Comparison of ENCODE assay signal across 1 cellular context in genomic region chr6:60439709-60440108, GRCh38.
DNase-seq lines count a peak whose midpoint lies in the region; ATAC-seq, FAIRE-seq and TF ChIP-seq lines count a peak whose summit lies in the region.
"Not testable (repeated sequence)": the region's sequence is repeated elsewhere in the genome, so short reads cannot be mapped to it uniquely, and the experiment has no call there.

No MANE protein-coding gene starts in this region.

- H4K20me1 ChIP-seq in HepG2 (ENCODE audit: insufficient read depth, low read length): not testable (repeated sequence)

- H3K79me2 ChIP-seq in HepG2 (ENCODE audit: insufficient read depth, low read length): not testable (repeated sequence)

- H2AFZ ChIP-seq in HepG2 (ENCODE audit: low read length): not testable (repeated sequence)

- H3K9me3 ChIP-seq in HepG2 (ENCODE audit: low read length): peaks cover 35% of the 10 kb centered on the region

- not testable (repeated sequence) for BruUV-seq in HepG2 (replicated peaks; lab: Mats Ljungman, UMichigan)

- TF ChIP-seq POLR2A in HepG2 (IDR thresholded peaks at IDR 0.05; ENCODE audit: insufficient read depth in 1 of 2, low read depth in 2 of 2, low read length in 2 of 2): not testable (repeated sequence)

- not testable (repeated sequence) for H3K4me2 ChIP-seq in HepG2 (ENCODE audit: low read depth, low read length)

- H3K9ac ChIP-seq in HepG2 (ENCODE audit: insufficient read depth, low read depth, low read length): not testable (repeated sequence)

- not testable (repeated sequence) for ATAC-seq in HepG2

- POLR2A ChIA-PET in HepG2 (lab: Yijun Ruan, JAX): not testable (repeated sequence)

- CTCF ChIA-PET in HepG2 (lab: Yijun Ruan, JAX; ENCODE audit: low intra/inter-chr PET ratio, low total read pairs): not testable (repeated sequence)

- WGBS in HepG2 (ENCODE audit: low lambda C conversion rate): 21% methylated on average over 3 of the region's 3 CpGs

- TF ChIP-seq CTCF in HepG2 (CRISPR knock-in tag; IDR thresholded peaks at IDR 0.05): not testable (repeated sequence)

- H3K27ac ChIP-seq in HepG2 (ENCODE audit: extremely low read length, insufficient read depth, low read length): not testable (repeated sequence)

- intact Hi-C loops in HepG2 (cut with micrococcal nuclease; ENCODE audit: unreplicated experiment): not testable (repeated sequence)

- TF ChIP-seq EP300 in HepG2 (IDR thresholded peaks at IDR 0.05; ENCODE audit: low read depth in 2 of 2, low read length in 2 of 2); HepG2 (CRISPR knock-in tag; IDR thresholded peaks at IDR 0.05; ENCODE audit: borderline replicate concordance): not testable (repeated sequence)

- FAIRE-seq in HepG2 (lab: Jason Lieb, UNC): not testable (repeated sequence)

- TF ChIP-seq RAD21 in HepG2 (CRISPR knock-in tag; IDR thresholded peaks at IDR 0.05): not testable (repeated sequence)

- not testable (repeated sequence) for H3K4me3 ChIP-seq in HepG2 (replicated peaks in 1 of 3; ENCODE audit: insufficient read depth in 1 of 3, low read depth in 2 of 3, low read length in 3 of 3)

- not testable (repeated sequence) for H3K4me1 ChIP-seq in HepG2 (ENCODE audit: insufficient read depth, low read length)

- H3K36me3 ChIP-seq in HepG2 (replicated peaks in 1 of 2; ENCODE audit: control insufficient read depth in 1 of 2, insufficient read depth in 2 of 2, low read length in 2 of 2): not testable (repeated sequence)

- in situ Hi-C loops in HepG2 (cut with HindIII; ENCODE audit: extremely low pct_ligation_motif_present, low pct_unique_long_range_greater_than_20kb): not testable (repeated sequence)

- not testable (repeated sequence) for DNase-seq in HepG2 (ENCODE audit: low spot score)

- not testable (repeated sequence) for H3K27me3 ChIP-seq in HepG2 (ENCODE audit: control insufficient read depth in 1 of 2, insufficient read depth in 2 of 2, low read length in 2 of 2)

TF ChIP-seq in HepG2, 621 proteins besides CTCF, POLR2A, EP300 and RAD21:
- TF ChIP-seq ATF7 (IDR thresholded peaks at IDR 0.05) (peak; percentile 90), CREB1 (IDR thresholded peaks at IDR 0.05) (peak; percentile 94)
- TF ChIP-seq ATF7, CREB1 (CRISPR knock-in tag; IDR thresholded peaks at IDR 0.05): not testable (repeated sequence)
TF ChIP-seq in HepG2: peak in this region for 2; not testable (repeated sequence) for 619.
